In genomic region chr6:33981421-33981820, GRCh38 we compare ENCODE assay signal across 14 cellular contexts.
"Had no signal": no experiment of that assay in that cellular context is flagged by ENCODE, and none has a peak within 500 bp of the region (broad histone marks: within the 10 kb centered on the region; RNA-seq: fewer than 3 reads in every experiment).

No MANE protein-coding gene starts in this region.

- H3K4me3 Mint-ChIP-seq: activated CD8-positive, alpha-beta T cell treated with anti-CD3 and anti-CD28 coated beads, Interleukin-2, amount 10 ng/mL, durations not matched to agents 7 days and 5 days; activated naive CD4-positive, alpha-beta T cell treated with anti-CD3 and anti-CD28 coated beads, Interleukin-2, amount 50 U/mL, for 24 hours; immature natural killer cell; nephron had no signal

- H3K27ac ChIP-seq: dorsolateral prefrontal cortex, psoas muscle, right lobe of liver, uterus had no signal

- ATAC-seq: activated CD8-positive, alpha-beta T cell treated with anti-CD3 and anti-CD28 coated beads, Interleukin-2, amount 10 ng/mL, durations not matched to agents 7 days and 5 days; esophagus mucosa; mucosa of descending colon; psoas muscle had no signal

- H3K9me3 Mint-ChIP-seq: activated naive CD4-positive, alpha-beta T cell treated with anti-CD3 and anti-CD28 coated beads, Interleukin-2, amount 50 U/mL, for 24 hours; immature natural killer cell; nephron had no signal

- H3K36me3 ChIP-seq: right lobe of liver, uterus had no signal

- H3K4me3 ChIP-seq: dorsolateral prefrontal cortex, mucosa of descending colon, psoas muscle, right lobe of liver, uterus had no signal

- H3K4me1 ChIP-seq: psoas muscle, uterus had no signal

- H3K36me3 Mint-ChIP-seq: activated naive CD4-positive, alpha-beta T cell treated with anti-CD3 and anti-CD28 coated beads, Interleukin-2, amount 50 U/mL, for 24 hours had no signal

- H3K9me3 ChIP-seq: mucosa of descending colon, psoas muscle, right lobe of liver, uterus had no signal

- H3K27me3 ChIP-seq: right lobe of liver, uterus had no signal

- DNase-seq: activated CD8-positive, alpha-beta T cell treated with anti-CD3 and anti-CD28 coated beads, Interleukin-2, amount 10 ng/mL, durations not matched to agents 7 days and 5 days; glutamatergic neuron; immature natural killer cell; mammary epithelial cell; occipital lobe; psoas muscle; stimulated activated naive CD4-positive, alpha-beta T cell treated with Interleukin-2 at 50 U/mL for 16 hours had no signal

- H3K27ac Mint-ChIP-seq: activated CD8-positive, alpha-beta T cell treated with anti-CD3 and anti-CD28 coated beads, Interleukin-2, amount 10 ng/mL, durations not matched to agents 7 days and 5 days; activated naive CD4-positive, alpha-beta T cell treated with anti-CD3 and anti-CD28 coated beads, Interleukin-2, amount 50 U/mL, for 24 hours; immature natural killer cell had no signal
